9 cellular contexts compared by ENCODE assay signal in genomic region chr5:57179262-57179960, GRCh38. TPM values are rescaled to one million over a fixed set of nuclear protein-coding genes. Genes with fewer than 3 reads are reported as not detected.
DNase-seq lines count a peak whose midpoint lies in the region; ATAC-seq, FAIRE-seq and TF ChIP-seq lines count a peak whose summit lies in the region.
"Had no signal": no experiment of that assay in that cellular context is flagged by ENCODE, and none has a peak within 500 bp of the region (broad histone marks: within the 10 kb centered on the region; RNA-seq: fewer than 3 reads in every experiment).

No MANE protein-coding gene starts in this region.

- CTCF ChIA-PET in CD8-positive, alpha-beta memory T cell (lab: Charles Lee) = interaction anchor here (0.8 kb wide), 1 partner anchor 41 kb away, joined by 3 read pairs; no protein-coding TSS in a partner anchor
- CTCF ChIA-PET in RWPE1 (lab: Yijun Ruan, JAX) = interaction anchor here (0.7 kb wide), 1 partner anchor 12 kb away, joined by 3 read pairs; no protein-coding TSS in a partner anchor

- peak overlapping the region; percentile 45 for H3K27ac ChIP-seq in CD8-positive, alpha-beta memory T cell (ENCODE audit: low read depth, low read length)
- H3K27ac ChIP-seq in RWPE1 (peak overlapping the region; percentile 30), esophagus muscularis mucosa (replicated peaks in 1 of 4) (peak overlapping the region; percentile 10 to 100 (median 41)), body of pancreas (peak overlapping the region in 2 of 4 donors; percentile 21 to 50)

- intact Hi-C loops in esophagus muscularis mucosa (cut with DNase I) (loop anchor here (5.0 kb wide), 1 partner anchor 38 kb away; no protein-coding TSS in a partner anchor), body of pancreas (cut with DNase I) (no loop called here)

- no peaks in the 10 kb centered on the region for H3K27me3 Mint-ChIP-seq in CD8-positive, alpha-beta memory T cell
- no peaks in the 10 kb centered on the region for H3K27me3 Mint-ChIP-seq in osteocyte (ENCODE audit: unreplicated experiment)

- no peak for FAIRE-seq in D721Med (lab: Jason Lieb, UNC)
- FAIRE-seq: HTR-8/SVneo had no signal

- no peaks in the 10 kb centered on the region for H3K27me3 ChIP-seq in CD8-positive, alpha-beta memory T cell (ENCODE audit: insufficient read depth, low read length, poor library complexity, severe bottlenecking)
- no peaks in the 10 kb centered on the region for H3K27me3 ChIP-seq in esophagus muscularis mucosa
- no peaks in the 10 kb centered on the region for H3K27me3 ChIP-seq in body of pancreas

- H3K9me3 Mint-ChIP-seq in CD8-positive, alpha-beta memory T cell = no peaks in the 10 kb centered on the region
- peaks cover 4% of the 10 kb centered on the region for H3K9me3 Mint-ChIP-seq in osteocyte (ENCODE audit: unreplicated experiment)

- H3K36me3 ChIP-seq in CD8-positive, alpha-beta memory T cell (ENCODE audit: insufficient read depth, low read length) = peaks cover 6% of the 10 kb centered on the region
- H3K36me3 ChIP-seq in esophagus muscularis mucosa (peaks cover 2 to 8% (median 6%) of the 10 kb centered on the region in 4 donors), body of pancreas (replicated peaks in 1 of 2; ENCODE audit: insufficient read depth in 1 of 2, low read depth in 2 of 2) (no peaks in the 10 kb centered on the region)

- peaks cover 71 to 90% (median 87%) of the 10 kb centered on the region in 3 donors for H3K4me1 Mint-ChIP-seq in CD8-positive, alpha-beta memory T cell
- H3K4me1 Mint-ChIP-seq in osteocyte (ENCODE audit: unreplicated experiment) = peaks cover 64% of the 10 kb centered on the region

- H3K4me3 ChIP-seq in CD8-positive, alpha-beta memory T cell (ENCODE audit: low read length) = peak overlapping the region; percentile 95
- H3K4me3 ChIP-seq in esophagus muscularis mucosa (peak overlapping the region; percentile 82 to 99 (median 92)), body of pancreas (no peak overlapping the region)

- H3K4me1 ChIP-seq in CD8-positive, alpha-beta memory T cell (ENCODE audit: insufficient read depth, low read length) = peaks cover 69% of the 10 kb centered on the region
- H3K4me1 ChIP-seq in esophagus muscularis mucosa (peaks cover 48 to 85% (median 82%) of the 10 kb centered on the region in 4 donors), body of pancreas (peaks cover 56% of the 10 kb centered on the region)

- peak overlapping the region; percentile 86 to 100 (median 98) for H3K4me3 Mint-ChIP-seq in CD8-positive, alpha-beta memory T cell
- peak overlapping the region; percentile 61 for H3K4me3 Mint-ChIP-seq in osteocyte (ENCODE audit: unreplicated experiment)

- POLR2A ChIA-PET in CD8-positive, alpha-beta memory T cell (lab: Charles Lee) = interaction anchor here (0.8 kb wide), 1 partner anchor 9 kb away, joined by 3 read pairs; no protein-coding TSS in a partner anchor
- POLR2A ChIA-PET in RWPE1 (lab: Yijun Ruan, JAX; ENCODE audit: low non-redundant PET) = no interaction called here

- 38% methylated on average over 11 of the region's 11 CpGs for WGBS in esophagus muscularis mucosa
- 31 to 34% methylated on average over 11 of the region's 11 CpGs for WGBS in body of pancreas, 2 donors

- peaks cover 0 to 72% (median 18%) of the 10 kb centered on the region in 3 donors for H3K36me3 Mint-ChIP-seq in CD8-positive, alpha-beta memory T cell
- H3K36me3 Mint-ChIP-seq in osteocyte (ENCODE audit: unreplicated experiment) = peaks cover 21% of the 10 kb centered on the region

- H3K9me3 ChIP-seq in CD8-positive, alpha-beta memory T cell (ENCODE audit: low read length) = no peaks in the 10 kb centered on the region
- no peaks in the 10 kb centered on the region for H3K9me3 ChIP-seq in esophagus muscularis mucosa
- H3K9me3 ChIP-seq in body of pancreas = no peaks in the 10 kb centered on the region

- no peak for DNase-seq in CD8-positive, alpha-beta memory T cell
- DNase-seq in RWPE1 (ENCODE audit: low spot score) (no peak), esophagus muscularis mucosa (ENCODE audit: extremely low spot score) (no peak), osteocyte (ENCODE audit: extremely low spot score, unreplicated experiment) (no peak), body of pancreas (no peak), D721Med (ENCODE audit: insufficient read length, low spot score) (no peak), OCI-M1 (lab: John Stamatoyannopoulos, UW) (no peak)

- peak overlapping the region; percentile 43 to 97 (median 89) for H3K27ac Mint-ChIP-seq in CD8-positive, alpha-beta memory T cell
- H3K27ac Mint-ChIP-seq in osteocyte (ENCODE audit: unreplicated experiment) = peak overlapping the region; percentile 99

- TF ChIP-seq EP300 in esophagus muscularis mucosa (IDR thresholded peaks at IDR 0.05) = no peak

- ATAC-seq in body of pancreas = no peak
- no peak for ATAC-seq in HG03196 (IDR thresholded peaks at IDR 0.05; ENCODE audit: unreplicated experiment)

- TF ChIP-seq CTCF in RWPE1 (conservative IDR thresholded peaks at IDR 0.05; ENCODE audit: low read depth) (no peak), esophagus muscularis mucosa (IDR thresholded peaks at IDR 0.05) (no peak), osteocyte (IDR thresholded peaks at IDR 0.05) (no peak), body of pancreas (IDR thresholded peaks at IDR 0.05) (no peak), D721Med (IDR thresholded peaks at IDR 0.05; ENCODE audit: insufficient read depth, missing control alignments) (no peak)

- no peak for TF ChIP-seq POLR2A in esophagus muscularis mucosa (IDR thresholded peaks at IDR 0.05; ENCODE audit: low read depth)
- TF ChIP-seq POLR2A in body of pancreas (IDR thresholded peaks at IDR 0.05) = no peak

RNA-seq across cellular contexts. Expression of gene GPBP1, which starts 5.6 kb away (rescaled TPM):
- total RNA-seq in CD8-positive, alpha-beta memory T cell = 10 to 100 TPM; 77.7 to 81.9 TPM
- polyA plus RNA-seq in CD8-positive, alpha-beta memory T cell = 101 TPM
- total RNA-seq in esophagus muscularis mucosa (10 to 100 TPM; 41.8 to 54.0 (median 48.6) TPM), osteocyte (58.4 and 65.3 TPM in 2 replicates), body of pancreas (10 to 100 TPM; 53.2 to 67.2 TPM)

Comparison
In these comparisons a context has a peak if more than half of its experiments do, and no peak if none do; other contexts are left out.
1. H3K4me3 ChIP-seq: peak in CD8-positive, alpha-beta memory T cell (single experiment) and esophagus muscularis mucosa (4 of 4); none in body of pancreas (0 of 2).